In the genomic region with DNA sequence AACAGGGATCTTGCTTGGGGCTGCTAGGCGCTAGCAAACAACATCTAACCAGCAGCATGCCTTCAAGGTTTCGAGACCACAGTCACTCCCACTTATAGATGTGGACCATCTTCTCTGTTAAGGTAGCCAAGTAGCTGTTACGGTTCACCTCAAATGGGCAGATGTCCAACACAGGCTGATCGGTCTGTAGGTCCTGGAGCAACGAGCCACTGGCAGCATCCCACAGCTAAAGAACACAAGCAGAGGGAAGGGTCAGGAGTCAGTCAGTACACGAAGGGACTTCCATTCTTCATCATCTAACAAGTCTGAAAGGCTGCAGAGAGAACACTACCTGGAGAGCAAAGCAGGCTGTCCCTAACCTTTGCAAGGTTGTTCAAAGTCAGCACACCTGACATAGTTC, we compare ENCODE assay signal across 2 cellular contexts.
TF ChIP-seq lines count a peak whose summit lies in the region.

No MANE protein-coding gene starts in this region.

TF ChIP-seq in HepG2, 621 proteins besides CTCF, POLR2A, EP300 and RAD21:
- TF ChIP-seq ZNF335 (CRISPR knock-in tag; IDR thresholded peaks at IDR 0.05) = no peak
- no peak for TF ChIP-seq ZNF563 (CRISPR knock-in tag; IDR thresholded peaks at IDR 0.05)
- no peak for TF ChIP-seq NFYB (CRISPR knock-in tag; IDR thresholded peaks at IDR 0.05)
- no peak for TF ChIP-seq ZNF234 (CRISPR knock-in tag; conservative IDR thresholded peaks at IDR 0.05)
- TF ChIP-seq NFIB (CRISPR knock-in tag; IDR thresholded peaks at IDR 0.05; ENCODE audit: borderline replicate concordance) = no peak
- TF ChIP-seq ZNF446 (CRISPR knock-in tag; IDR thresholded peaks at IDR 0.05) = no peak
- TF ChIP-seq ZFY (CRISPR knock-in tag; IDR thresholded peaks at IDR 0.05) = no peak
- no peak for TF ChIP-seq ZNF468 (CRISPR knock-in tag; IDR thresholded peaks at IDR 0.05)
TF ChIP-seq in HepG2: peak in this region for 0.

TF ChIP-seq in WTC11, 78 proteins besides CTCF, POLR2A, EP300 and RAD21:
- TF ChIP-seq ATF1 (CRISPR knock-in tag; IDR thresholded peaks at IDR 0.05) = no peak
- no peak for TF ChIP-seq ZMAT4 (CRISPR knock-in tag; IDR thresholded peaks at IDR 0.05)
- TF ChIP-seq ZNF281 (CRISPR knock-in tag; IDR thresholded peaks at IDR 0.05) = no peak
- no peak for TF ChIP-seq AFF4 (CRISPR knock-in tag; IDR thresholded peaks at IDR 0.05; ENCODE audit: borderline replicate concordance)
- TF ChIP-seq ATF2 (CRISPR knock-in tag; IDR thresholded peaks at IDR 0.05; ENCODE audit: borderline replicate concordance, low read depth) = no peak
- TF ChIP-seq SOX15 (CRISPR knock-in tag; IDR thresholded peaks at IDR 0.05) = no peak
- TF ChIP-seq ZBTB21 (CRISPR knock-in tag; IDR thresholded peaks at IDR 0.05; ENCODE audit: borderline replicate concordance) = no peak
- no peak for TF ChIP-seq E2F4 (CRISPR knock-in tag; IDR thresholded peaks at IDR 0.05; ENCODE audit: borderline replicate concordance, low read depth)
- TF ChIP-seq SMAD3 (CRISPR knock-in tag; IDR thresholded peaks at IDR 0.05; ENCODE audit: borderline replicate concordance) = no peak
- no peak for TF ChIP-seq FOXP1 (CRISPR knock-in tag; IDR thresholded peaks at IDR 0.05; ENCODE audit: borderline replicate concordance)
- no peak for TF ChIP-seq HMGA2 (CRISPR knock-in tag; IDR thresholded peaks at IDR 0.05)
- TF ChIP-seq, protein P1, sequence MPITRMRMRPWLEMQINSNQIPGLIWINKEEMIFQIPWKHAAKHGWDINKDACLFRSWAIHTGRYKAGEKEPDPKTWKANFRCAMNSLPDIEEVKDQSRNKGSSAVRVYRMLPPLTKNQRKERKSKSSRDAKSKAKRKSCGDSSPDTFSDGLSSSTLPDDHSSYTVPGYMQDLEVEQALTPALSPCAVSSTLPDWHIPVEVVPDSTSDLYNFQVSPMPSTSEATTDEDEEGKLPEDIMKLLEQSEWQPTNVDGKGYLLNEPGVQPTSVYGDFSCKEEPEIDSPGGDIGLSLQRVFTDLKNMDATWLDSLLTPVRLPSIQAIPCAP (CRISPR knock-in tag; IDR thresholded peaks at IDR 0.05) = no peak
- no peak for TF ChIP-seq GABPB1 (CRISPR knock-in tag; IDR thresholded peaks at IDR 0.05)
- TF ChIP-seq FOXP4 (CRISPR knock-in tag; IDR thresholded peaks at IDR 0.05) = no peak
- no peak for TF ChIP-seq ZNF416 (CRISPR knock-in tag; IDR thresholded peaks at IDR 0.05)
- no peak for TF ChIP-seq RORB (CRISPR knock-in tag; IDR thresholded peaks at IDR 0.05)
- TF ChIP-seq, protein P2, sequence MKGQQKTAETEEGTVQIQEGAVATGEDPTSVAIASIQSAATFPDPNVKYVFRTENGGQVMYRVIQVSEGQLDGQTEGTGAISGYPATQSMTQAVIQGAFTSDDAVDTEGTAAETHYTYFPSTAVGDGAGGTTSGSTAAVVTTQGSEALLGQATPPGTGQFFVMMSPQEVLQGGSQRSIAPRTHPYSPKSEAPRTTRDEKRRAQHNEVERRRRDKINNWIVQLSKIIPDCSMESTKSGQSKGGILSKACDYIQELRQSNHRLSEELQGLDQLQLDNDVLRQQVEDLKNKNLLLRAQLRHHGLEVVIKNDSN (CRISPR knock-in tag; IDR thresholded peaks at IDR 0.05) = no peak
- no peak for TF ChIP-seq NR1H2 (CRISPR knock-in tag; IDR thresholded peaks at IDR 0.05)
- TF ChIP-seq TCF7 (CRISPR knock-in tag; IDR thresholded peaks at IDR 0.05; ENCODE audit: low read depth) = no peak
- TF ChIP-seq CBFB (CRISPR knock-in tag; IDR thresholded peaks at IDR 0.05; ENCODE audit: low read depth) = no peak
